ENCODE assay signal across 18 cellular contexts in the genomic region with DNA sequence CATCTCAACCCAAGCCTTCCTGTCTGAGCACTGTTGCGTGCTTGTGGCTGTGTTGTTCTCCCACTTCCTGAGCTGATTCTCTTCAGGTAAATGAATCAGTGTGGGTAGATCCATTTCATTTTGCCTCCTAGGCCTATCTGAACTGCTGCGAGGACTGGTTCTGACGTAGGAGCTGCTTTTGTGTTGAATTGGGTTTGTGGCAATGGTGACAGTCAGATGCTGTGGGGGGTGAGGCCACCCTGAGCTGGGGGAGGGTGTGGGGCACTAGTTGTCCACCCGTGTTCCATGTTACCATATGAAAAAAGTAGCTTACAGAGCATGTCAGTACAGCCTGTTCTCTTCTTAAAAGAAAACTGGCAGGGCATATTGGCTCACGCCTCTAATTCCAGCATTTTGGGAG.
DNase-seq lines count a peak whose midpoint lies in the region; ATAC-seq lines count a peak whose summit lies in the region.
"Had no signal": no experiment of that assay in that cellular context is flagged by ENCODE, and none has a peak within 500 bp of the region (broad histone marks: within the 10 kb centered on the region; RNA-seq: fewer than 3 reads in every experiment).

No MANE protein-coding gene starts in this region.

- no peaks in the 10 kb centered on the region for H3K9me3 ChIP-seq in aorta (ENCODE audit: control insufficient read depth, low read length)

- H3K27me3 ChIP-seq in aorta (ENCODE audit: control insufficient read depth in 1 of 2, insufficient read depth in 2 of 2, low read length in 1 of 2): no peaks in the 10 kb centered on the region

- no peak overlapping the region for H3K27ac ChIP-seq in aorta (ENCODE audit: low read depth in 1 of 2, low read length in 2 of 2)

- peaks cover 32% of the 10 kb centered on the region for H3K36me3 Mint-ChIP-seq in activated CD4-positive, alpha-beta T cell treated with anti-CD3 and anti-CD28 coated beads, Interleukin-2, amount 10 ng/mL, durations not matched to agents 24 days and 14 days (ENCODE audit: low read depth)
- no peaks in the 10 kb centered on the region for H3K36me3 Mint-ChIP-seq in activated T-helper 17 cell treated with anti-CD3 and anti-CD28 coated beads, Interleukin-2, amount 50 U/mL, for 72 hours (ENCODE audit: low read depth)
- H3K36me3 Mint-ChIP-seq in stimulated activated effector memory CD8-positive, alpha-beta T cell treated with anti-CD3 and anti-CD28 coated beads, Interleukin-12 subunit alpha, Interleukin-12 subunit beta, amount 100 ng/mL, for 72 hours: peaks cover 8% of the 10 kb centered on the region

- peak; percentile 87 for DNase-seq in activated CD4-positive, alpha-beta T cell treated with anti-CD3 and anti-CD28 coated beads, Interleukin-2, amount 10 ng/mL, durations not matched to agents 24 days and 14 days
- DNase-seq in activated CD4-positive, alpha-beta T cell treated with anti-CD3 and anti-CD28 coated beads, Interleukin-2, amount 50 U/mL, for 4 hours: no peak
- peak; percentile 39 for DNase-seq in Jurkat, Clone E6-1 (ENCODE audit: low read depth, low spot score)
- no peak for DNase-seq in stimulated activated effector memory CD8-positive, alpha-beta T cell treated with anti-CD3 and anti-CD28 coated beads, Interleukin-12 subunit alpha, Interleukin-12 subunit beta, amount 100 ng/mL, for 72 hours (ENCODE audit: low spot score in 2 of 2)
- no peak for DNase-seq in stimulated activated CD4-positive, alpha-beta T cell treated with anti-CD3 and anti-CD28 coated beads, Interleukin-4, amount 100 ng/mL, for 4 hours
- no peak for DNase-seq in NCI-H1417 treated with DMSO at 0.1 percent for 48 hours (lab: John Stamatoyannopoulos, UW)
- no peak for DNase-seq in aorta
- DNase-seq: C1 segment of cervical spinal cord, COR-L47, DMS153, EL, Kasumi-1, NCI-H1930, NCI-H2171 treated with DMSO at 0.1 percent for 48 hours, NCI-H82 had no signal

- H3K4me1 Mint-ChIP-seq in activated CD4-positive, alpha-beta T cell treated with anti-CD3 and anti-CD28 coated beads, Interleukin-2, amount 10 ng/mL, durations not matched to agents 24 days and 14 days: peaks cover 46% of the 10 kb centered on the region
- peaks cover 16% of the 10 kb centered on the region for H3K4me1 Mint-ChIP-seq in activated T-helper 17 cell treated with anti-CD3 and anti-CD28 coated beads, Interleukin-2, amount 50 U/mL, for 72 hours
- peaks cover 20% of the 10 kb centered on the region for H3K4me1 Mint-ChIP-seq in stimulated activated effector memory CD8-positive, alpha-beta T cell treated with anti-CD3 and anti-CD28 coated beads, Interleukin-12 subunit alpha, Interleukin-12 subunit beta, amount 100 ng/mL, for 72 hours

- peaks cover 22% of the 10 kb centered on the region for H3K9me3 Mint-ChIP-seq in activated CD4-positive, alpha-beta T cell treated with anti-CD3 and anti-CD28 coated beads, Interleukin-2, amount 10 ng/mL, durations not matched to agents 24 days and 14 days
- H3K9me3 Mint-ChIP-seq in activated T-helper 17 cell treated with anti-CD3 and anti-CD28 coated beads, Interleukin-2, amount 50 U/mL, for 72 hours: peaks cover 9% of the 10 kb centered on the region
- H3K9me3 Mint-ChIP-seq in stimulated activated effector memory CD8-positive, alpha-beta T cell treated with anti-CD3 and anti-CD28 coated beads, Interleukin-12 subunit alpha, Interleukin-12 subunit beta, amount 100 ng/mL, for 72 hours: peaks cover 7% of the 10 kb centered on the region

- WGBS in aorta, 2 donors: 85 to 86% methylated on average over 5 of the region's 5 CpGs

- peak overlapping the region; percentile 94 for H3K27ac Mint-ChIP-seq in activated CD4-positive, alpha-beta T cell treated with anti-CD3 and anti-CD28 coated beads, Interleukin-2, amount 10 ng/mL, durations not matched to agents 24 days and 14 days
- peak overlapping the region; percentile 39 for H3K27ac Mint-ChIP-seq in activated T-helper 17 cell treated with anti-CD3 and anti-CD28 coated beads, Interleukin-2, amount 50 U/mL, for 72 hours
- peak overlapping the region; percentile 33 for H3K27ac Mint-ChIP-seq in stimulated activated effector memory CD8-positive, alpha-beta T cell treated with anti-CD3 and anti-CD28 coated beads, Interleukin-12 subunit alpha, Interleukin-12 subunit beta, amount 100 ng/mL, for 72 hours

- no peaks in the 10 kb centered on the region for H3K36me3 ChIP-seq in aorta (ENCODE audit: control insufficient read depth in 1 of 2, insufficient read depth in 2 of 2, low read length in 1 of 2)
- H3K36me3 ChIP-seq: HAP-1 had no signal

- H3K4me1 ChIP-seq in aorta (ENCODE audit: control insufficient read depth in 1 of 2, insufficient read depth in 2 of 2, low read length in 2 of 2): no peaks in the 10 kb centered on the region
- H3K4me1 ChIP-seq: HAP-1 had no signal

- no peak overlapping the region for H3K4me3 ChIP-seq in Jurkat, Clone E6-1 (ENCODE audit: low read length)
- no peak overlapping the region for H3K4me3 ChIP-seq in aorta (ENCODE audit: low read length in 2 of 2)
- H3K4me3 ChIP-seq: HAP-1 had no signal

- intact Hi-C loops in activated CD4-positive, alpha-beta T cell treated with anti-CD3 and anti-CD28 coated beads, Interleukin-2, amount 10 ng/mL, durations not matched to agents 24 days and 14 days (cut with micrococcal nuclease): loop anchor here (1.0 to 2.0 kb wide), 2 partner anchors 26 to 36 kb away; no protein-coding TSS in a partner anchor
- intact Hi-C loops in aorta (cut with DNase I): no loop called here

- peak; percentile 70 for ATAC-seq in activated T-helper 17 cell treated with anti-CD3 and anti-CD28 coated beads, Interleukin-2, amount 50 U/mL, for 72 hours (replicated peaks)
- peak; percentile 77 for ATAC-seq in stimulated activated effector memory CD8-positive, alpha-beta T cell treated with anti-CD3 and anti-CD28 coated beads, Interleukin-12 subunit alpha, Interleukin-12 subunit beta, amount 100 ng/mL, for 72 hours
- no peak for ATAC-seq in aorta (ENCODE audit: low FRiP score)
- ATAC-seq: Panc1 had no signal

- peak overlapping the region; percentile 33 for H3K4me3 Mint-ChIP-seq in activated CD4-positive, alpha-beta T cell treated with anti-CD3 and anti-CD28 coated beads, Interleukin-2, amount 10 ng/mL, durations not matched to agents 24 days and 14 days
- H3K4me3 Mint-ChIP-seq in activated T-helper 17 cell treated with anti-CD3 and anti-CD28 coated beads, Interleukin-2, amount 50 U/mL, for 72 hours: no peak overlapping the region
- H3K4me3 Mint-ChIP-seq in stimulated activated effector memory CD8-positive, alpha-beta T cell treated with anti-CD3 and anti-CD28 coated beads, Interleukin-12 subunit alpha, Interleukin-12 subunit beta, amount 100 ng/mL, for 72 hours: no peak overlapping the region

- no peaks in the 10 kb centered on the region for H3K27me3 Mint-ChIP-seq in activated CD4-positive, alpha-beta T cell treated with anti-CD3 and anti-CD28 coated beads, Interleukin-2, amount 10 ng/mL, durations not matched to agents 24 days and 14 days
- no peaks in the 10 kb centered on the region for H3K27me3 Mint-ChIP-seq in activated T-helper 17 cell treated with anti-CD3 and anti-CD28 coated beads, Interleukin-2, amount 50 U/mL, for 72 hours

Comparison
In these comparisons a context has a peak if more than half of its experiments do, and no peak if none do; other contexts are left out.
1. DNase-seq: peak in activated CD4-positive, alpha-beta T cell treated with anti-CD3 and anti-CD28 coated beads, Interleukin-2, amount 10 ng/mL, durations not matched to agents 24 days and 14 days (single experiment) and Jurkat, Clone E6-1 (single experiment); none in activated CD4-positive, alpha-beta T cell treated with anti-CD3 and anti-CD28 coated beads, Interleukin-2, amount 50 U/mL, for 4 hours (0 of 2), stimulated activated effector memory CD8-positive, alpha-beta T cell treated with anti-CD3 and anti-CD28 coated beads, Interleukin-12 subunit alpha, Interleukin-12 subunit beta, amount 100 ng/mL, for 72 hours (0 of 2), stimulated activated CD4-positive, alpha-beta T cell treated with anti-CD3 and anti-CD28 coated beads, Interleukin-4, amount 100 ng/mL, for 4 hours (0 of 2), NCI-H1417 treated with DMSO at 0.1 percent for 48 hours (single experiment) and aorta (0 of 2).
2. H3K27ac Mint-ChIP-seq: peak in every context shown above with its lines; median percentile 94 in activated CD4-positive, alpha-beta T cell treated with anti-CD3 and anti-CD28 coated beads, Interleukin-2, amount 10 ng/mL, durations not matched to agents 24 days and 14 days; 39 in activated T-helper 17 cell treated with anti-CD3 and anti-CD28 coated beads, Interleukin-2, amount 50 U/mL, for 72 hours; 33 in stimulated activated effector memory CD8-positive, alpha-beta T cell treated with anti-CD3 and anti-CD28 coated beads, Interleukin-12 subunit alpha, Interleukin-12 subunit beta, amount 100 ng/mL, for 72 hours.